Comparison of ENCODE assay signal across 8 cellular contexts in genomic region chr10:60964257-60965235, GRCh38. TPM values are rescaled to one million over a fixed set of nuclear protein-coding genes. Genes with fewer than 3 reads are reported as not detected.
DNase-seq lines count a peak whose midpoint lies in the region; FAIRE-seq and TF ChIP-seq lines count a peak whose summit lies in the region.

No MANE protein-coding gene starts in this region.

- H3K9ac ChIP-seq in Loucy (ENCODE audit: low read depth, low read length, poor library complexity, severe bottlenecking): no peak overlapping the region

- no peaks in the 10 kb centered on the region for H3K36me3 Mint-ChIP-seq in CD4-positive, alpha-beta memory T cell

- peak; percentile 86 for TF ChIP-seq CTCF in Loucy (conservative IDR thresholded peaks at IDR 0.05; ENCODE audit: low read length)
- peak; percentile 78 for TF ChIP-seq CTCF in bronchial epithelial cell (IDR thresholded peaks at IDR 0.05; ENCODE audit: insufficient read depth, low read length, severe bottlenecking)

- no peak overlapping the region for H3K4me3 ChIP-seq in CD4-positive, alpha-beta memory T cell (ENCODE audit: low read length in 2 of 2)
- H3K4me3 ChIP-seq in Loucy (ENCODE audit: low read length, poor library complexity, severe bottlenecking) (no peak overlapping the region), bronchial epithelial cell (ENCODE audit: low read depth, low read length) (no peak overlapping the region), small intestine (ENCODE audit: low read depth in 1 of 2, low read length in 2 of 2) (no peak overlapping the region)

- POLR2A ChIA-PET in CD4-positive, alpha-beta memory T cell (lab: Charles Lee; ENCODE audit: partially characterized antibody): no interaction called here

- peaks cover 10% of the 10 kb centered on the region for H3K27me3 ChIP-seq in CD4-positive, alpha-beta memory T cell (ENCODE audit: insufficient read depth, low read length)
- no peaks in the 10 kb centered on the region for H3K27me3 ChIP-seq in Loucy (ENCODE audit: insufficient read depth, low read length, poor library complexity, severe bottlenecking)
- no peaks in the 10 kb centered on the region for H3K27me3 ChIP-seq in bronchial epithelial cell (ENCODE audit: control insufficient read depth, insufficient read depth, low read length)
- no peaks in the 10 kb centered on the region for H3K27me3 ChIP-seq in small intestine (ENCODE audit: control insufficient read depth in 2 of 2, insufficient read depth in 2 of 2, low read length in 2 of 2)

- H3K27ac ChIP-seq in CD4-positive, alpha-beta memory T cell (ENCODE audit: low read depth, low read length): no peak overlapping the region
- no peak overlapping the region for H3K27ac ChIP-seq in small intestine (ENCODE audit: low read depth in 1 of 2, low read length in 1 of 2)

- no peak overlapping the region for H3K4me3 Mint-ChIP-seq in CD4-positive, alpha-beta memory T cell

- H3F3A ChIP-seq in Loucy (ENCODE audit: low read depth): no peaks in the 10 kb centered on the region

- intact Hi-C loops in CD4-positive, alpha-beta memory T cell (cut with micrococcal nuclease): loop anchor here (1.0 to 5.0 kb wide), 4 partner anchors 148 to 1338 kb away; no protein-coding TSS in a partner anchor

- no peaks in the 10 kb centered on the region for H3K9me2 ChIP-seq in Loucy (replicated peaks; ENCODE audit: low read depth, low read length)

- no peaks in the 10 kb centered on the region for H3K79me2 ChIP-seq in Loucy (ENCODE audit: insufficient read depth, low read length)

- H3K4me1 Mint-ChIP-seq in CD4-positive, alpha-beta memory T cell: peaks cover 0 to 2% (median under 1%) of the 10 kb centered on the region in 4 donors

- no peak overlapping the region for H2AFZ ChIP-seq in Loucy (ENCODE audit: low read length)

- H3K9me3 ChIP-seq in CD4-positive, alpha-beta memory T cell (ENCODE audit: control insufficient read depth in 1 of 2, low read length in 2 of 2): no peaks in the 10 kb centered on the region
- H3K9me3 ChIP-seq in Loucy (ENCODE audit: insufficient read depth, low read depth, low read length) (no peaks in the 10 kb centered on the region), small intestine (ENCODE audit: control insufficient read depth, low read depth) (no peaks in the 10 kb centered on the region)

- DNase-seq in CD4-positive, alpha-beta memory T cell: peak; percentile 32 to 41 (median 33)
- no peak for DNase-seq in GM19239 (ENCODE audit: insufficient read length, low spot score)
- peak; percentile 25 to 83 for DNase-seq in SW 1271 (lab: John Stamatoyannopoulos, UW)
- peak; percentile 95 for DNase-seq in bronchial epithelial cell (ENCODE audit: low read depth)
- DNase-seq in inferior parietal cortex (ENCODE audit: extremely low spot score): peak; percentile 95
- peak; percentile 75 for DNase-seq in small intestine
- DNase-seq in 8988T: no peak

- H4K20me1 ChIP-seq in Loucy (ENCODE audit: insufficient read depth, low read length, poor library complexity, severe bottlenecking): no peaks in the 10 kb centered on the region

- FAIRE-seq in GM19239 (lab: Jason Lieb, UNC): peak; percentile 89
- FAIRE-seq in bronchial epithelial cell (lab: Jason Lieb, UNC): no peak
- peak; percentile 53 for FAIRE-seq in small intestine (lab: Jason Lieb, UNC)

- no peaks in the 10 kb centered on the region for H3K36me3 ChIP-seq in CD4-positive, alpha-beta memory T cell (ENCODE audit: insufficient read depth, low read length)
- H3K36me3 ChIP-seq in Loucy (ENCODE audit: insufficient read depth, low read length) (no peaks in the 10 kb centered on the region), bronchial epithelial cell (ENCODE audit: control insufficient read depth, insufficient read depth, low read length) (no peaks in the 10 kb centered on the region), small intestine (ENCODE audit: control insufficient read depth in 2 of 2, insufficient read depth in 2 of 2, low read length in 2 of 2) (no peaks in the 10 kb centered on the region)

- H3K27ac Mint-ChIP-seq in CD4-positive, alpha-beta memory T cell: no peak overlapping the region

- WGBS in small intestine, 3 donors: 15 to 24% (median 23%) methylated on average over 5 of the region's 5 CpGs

- no peak overlapping the region for H3K4me2 ChIP-seq in Loucy (ENCODE audit: low read depth, low read length, poor library complexity, severe bottlenecking)

- H3K4me1 ChIP-seq in CD4-positive, alpha-beta memory T cell (ENCODE audit: insufficient read depth, low read length): no peaks in the 10 kb centered on the region
- H3K4me1 ChIP-seq in Loucy (ENCODE audit: insufficient read depth, low read length, poor library complexity, severe bottlenecking) (peaks cover 9% of the 10 kb centered on the region), small intestine (ENCODE audit: control insufficient read depth in 2 of 2, insufficient read depth in 1 of 2, low read depth in 1 of 2, low read length in 1 of 2) (no peaks in the 10 kb centered on the region)

- H3K27me3 Mint-ChIP-seq in CD4-positive, alpha-beta memory T cell: peaks cover 15 to 25% of the 10 kb centered on the region in 2 donors

- CTCF ChIA-PET in CD4-positive, alpha-beta memory T cell (lab: Charles Lee; ENCODE audit: partially characterized antibody): interaction anchor here (0.9 to 2.9 kb wide), 7 partner anchors 9 to 1338 kb away, joined by 3 to 14 read pairs (median 5); no protein-coding TSS in a partner anchor

- H3K9me3 Mint-ChIP-seq in CD4-positive, alpha-beta memory T cell: peaks cover 0 to 2% (median 0%) of the 10 kb centered on the region in 8 donors

RNA-seq across cellular contexts. Expression of gene RHOBTB1, which starts 20.6 kb away (rescaled TPM):
- total RNA-seq in CD4-positive, alpha-beta memory T cell: under 1 TPM in 1 of 2 experiments, not detected in 1; 0.25 TPM
- not detected for polyA plus RNA-seq in CD4-positive, alpha-beta memory T cell
- total RNA-seq in bronchial epithelial cell: 3.5 and 6.3 TPM in 2 replicates
- polyA plus RNA-seq in small intestine: 1 to 10 TPM; 2.0 to 6.8 (median 3.3) TPM

Comparison
In these comparisons a context has a peak if more than half of its experiments do, and no peak if none do; other contexts are left out.
1. DNase-seq: peak in CD4-positive, alpha-beta memory T cell (5 of 5), SW 1271 (2 of 2), bronchial epithelial cell (single experiment), inferior parietal cortex (single experiment) and small intestine (single experiment); none in GM19239 (single experiment) and 8988T (single experiment).